Comparison of ENCODE assay signal across 1 cellular context in genomic region chr17:2399572-2400473, GRCh38.
TF ChIP-seq lines count a peak whose summit lies in the region.

No MANE protein-coding gene starts in this region.

TF ChIP-seq in HepG2, 621 proteins besides CTCF, POLR2A, EP300 and RAD21 (continued from another document and continues in another):
- TF ChIP-seq ZNF232 (CRISPR knock-in tag; IDR thresholded peaks at IDR 0.05; ENCODE audit: borderline replicate concordance) = peak; percentile 60; the same call in 1 of the 2 replicates
- no peak for TF ChIP-seq NR3C1 (CRISPR knock-in tag; IDR thresholded peaks at IDR 0.05)
- TF ChIP-seq PLRG1 (conservative IDR thresholded peaks at IDR 0.05) = no peak
- no peak for TF ChIP-seq NFRKB (IDR thresholded peaks at IDR 0.05)
- TF ChIP-seq, protein P1, sequence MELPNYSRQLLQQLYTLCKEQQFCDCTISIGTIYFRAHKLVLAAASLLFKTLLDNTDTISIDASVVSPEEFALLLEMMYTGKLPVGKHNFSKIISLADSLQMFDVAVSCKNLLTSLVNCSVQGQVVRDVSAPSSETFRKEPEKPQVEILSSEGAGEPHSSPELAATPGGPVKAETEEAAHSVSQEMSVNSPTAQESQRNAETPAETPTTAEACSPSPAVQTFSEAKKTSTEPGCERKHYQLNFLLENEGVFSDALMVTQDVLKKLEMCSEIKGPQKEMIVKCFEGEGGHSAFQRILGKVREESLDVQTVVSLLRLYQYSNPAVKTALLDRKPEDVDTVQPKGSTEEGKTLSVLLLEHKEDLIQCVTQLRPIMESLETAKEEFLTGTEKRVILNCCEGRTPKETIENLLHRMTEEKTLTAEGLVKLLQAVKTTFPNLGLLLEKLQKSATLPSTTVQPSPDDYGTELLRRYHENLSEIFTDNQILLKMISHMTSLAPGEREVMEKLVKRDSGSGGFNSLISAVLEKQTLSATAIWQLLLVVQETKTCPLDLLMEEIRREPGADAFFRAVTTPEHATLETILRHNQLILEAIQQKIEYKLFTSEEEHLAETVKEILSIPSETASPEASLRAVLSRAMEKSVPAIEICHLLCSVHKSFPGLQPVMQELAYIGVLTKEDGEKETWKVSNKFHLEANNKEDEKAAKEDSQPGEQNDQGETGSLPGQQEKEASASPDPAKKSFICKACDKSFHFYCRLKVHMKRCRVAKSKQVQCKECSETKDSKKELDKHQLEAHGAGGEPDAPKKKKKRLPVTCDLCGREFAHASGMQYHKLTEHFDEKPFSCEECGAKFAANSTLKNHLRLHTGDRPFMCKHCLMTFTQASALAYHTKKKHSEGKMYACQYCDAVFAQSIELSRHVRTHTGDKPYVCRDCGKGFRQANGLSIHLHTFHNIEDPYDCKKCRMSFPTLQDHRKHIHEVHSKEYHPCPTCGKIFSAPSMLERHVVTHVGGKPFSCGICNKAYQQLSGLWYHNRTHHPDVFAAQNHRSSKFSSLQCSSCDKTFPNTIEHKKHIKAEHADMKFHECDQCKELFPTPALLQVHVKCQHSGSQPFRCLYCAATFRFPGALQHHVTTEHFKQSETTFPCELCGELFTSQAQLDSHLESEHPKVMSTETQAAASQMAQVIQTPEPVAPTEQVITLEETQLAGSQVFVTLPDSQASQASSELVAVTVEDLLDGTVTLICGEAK (IDR thresholded peaks at IDR 0.05) = no peak
- TF ChIP-seq, protein P1 (CRISPR knock-in tag; IDR thresholded peaks at IDR 0.05) = peak; percentile 50; the same call in 1 of the 2 replicates
- peak; percentile 70; the same call in 1 of the 2 replicates for TF ChIP-seq FOXP4 (CRISPR knock-in tag; IDR thresholded peaks at IDR 0.05)
- TF ChIP-seq PHB2 (IDR thresholded peaks at IDR 0.05; ENCODE audit: partially characterized antibody) = no peak
- TF ChIP-seq KDM1A (CRISPR knock-in tag; IDR thresholded peaks at IDR 0.05) = no peak
- TF ChIP-seq FOXO1 (CRISPR knock-in tag; IDR thresholded peaks at IDR 0.05) = no peak
- 0 out of 2 replicates have a peak, but pooled peaks have one; percentile 41 for TF ChIP-seq MEIS1 (CRISPR knock-in tag; IDR thresholded peaks at IDR 0.05; ENCODE audit: borderline replicate concordance)
- TF ChIP-seq ZFP37 (CRISPR knock-in tag; IDR thresholded peaks at IDR 0.05; ENCODE audit: borderline replicate concordance) = 0 out of 2 replicates have a peak, but pooled peaks have one; percentile 49
- TF ChIP-seq, protein P2, sequence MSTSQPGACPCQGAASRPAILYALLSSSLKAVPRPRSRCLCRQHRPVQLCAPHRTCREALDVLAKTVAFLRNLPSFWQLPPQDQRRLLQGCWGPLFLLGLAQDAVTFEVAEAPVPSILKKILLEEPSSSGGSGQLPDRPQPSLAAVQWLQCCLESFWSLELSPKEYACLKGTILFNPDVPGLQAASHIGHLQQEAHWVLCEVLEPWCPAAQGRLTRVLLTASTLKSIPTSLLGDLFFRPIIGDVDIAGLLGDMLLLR (CRISPR knock-in tag; IDR thresholded peaks at IDR 0.05) = peak; percentile 82; the same call in 1 of the 2 replicates
- no peak for TF ChIP-seq PRPF4 (IDR thresholded peaks at IDR 0.05; ENCODE audit: low read depth, low read length, poor library complexity, severe bottlenecking)
- TF ChIP-seq, protein P3, sequence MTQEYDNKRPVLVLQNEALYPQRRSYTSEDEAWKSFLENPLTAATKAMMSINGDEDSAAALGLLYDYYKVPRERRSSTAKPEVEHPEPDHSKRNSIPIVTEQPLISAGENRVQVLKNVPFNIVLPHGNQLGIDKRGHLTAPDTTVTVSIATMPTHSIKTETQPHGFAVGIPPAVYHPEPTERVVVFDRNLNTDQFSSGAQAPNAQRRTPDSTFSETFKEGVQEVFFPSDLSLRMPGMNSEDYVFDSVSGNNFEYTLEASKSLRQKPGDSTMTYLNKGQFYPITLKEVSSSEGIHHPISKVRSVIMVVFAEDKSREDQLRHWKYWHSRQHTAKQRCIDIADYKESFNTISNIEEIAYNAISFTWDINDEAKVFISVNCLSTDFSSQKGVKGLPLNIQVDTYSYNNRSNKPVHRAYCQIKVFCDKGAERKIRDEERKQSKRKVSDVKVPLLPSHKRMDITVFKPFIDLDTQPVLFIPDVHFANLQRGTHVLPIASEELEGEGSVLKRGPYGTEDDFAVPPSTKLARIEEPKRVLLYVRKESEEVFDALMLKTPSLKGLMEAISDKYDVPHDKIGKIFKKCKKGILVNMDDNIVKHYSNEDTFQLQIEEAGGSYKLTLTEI (CRISPR knock-in tag; conservative IDR thresholded peaks at IDR 0.05) = no peak
- TF ChIP-seq FOSL1 (CRISPR knock-in tag; IDR thresholded peaks at IDR 0.05; ENCODE audit: borderline replicate concordance) = no peak
- TF ChIP-seq NONO (IDR thresholded peaks at IDR 0.05) = no peak
- TF ChIP-seq NONO (CRISPR knock-in tag; conservative IDR thresholded peaks at IDR 0.05) = no peak; the same call in 1 of the 2 replicates
- TF ChIP-seq, protein P4, sequence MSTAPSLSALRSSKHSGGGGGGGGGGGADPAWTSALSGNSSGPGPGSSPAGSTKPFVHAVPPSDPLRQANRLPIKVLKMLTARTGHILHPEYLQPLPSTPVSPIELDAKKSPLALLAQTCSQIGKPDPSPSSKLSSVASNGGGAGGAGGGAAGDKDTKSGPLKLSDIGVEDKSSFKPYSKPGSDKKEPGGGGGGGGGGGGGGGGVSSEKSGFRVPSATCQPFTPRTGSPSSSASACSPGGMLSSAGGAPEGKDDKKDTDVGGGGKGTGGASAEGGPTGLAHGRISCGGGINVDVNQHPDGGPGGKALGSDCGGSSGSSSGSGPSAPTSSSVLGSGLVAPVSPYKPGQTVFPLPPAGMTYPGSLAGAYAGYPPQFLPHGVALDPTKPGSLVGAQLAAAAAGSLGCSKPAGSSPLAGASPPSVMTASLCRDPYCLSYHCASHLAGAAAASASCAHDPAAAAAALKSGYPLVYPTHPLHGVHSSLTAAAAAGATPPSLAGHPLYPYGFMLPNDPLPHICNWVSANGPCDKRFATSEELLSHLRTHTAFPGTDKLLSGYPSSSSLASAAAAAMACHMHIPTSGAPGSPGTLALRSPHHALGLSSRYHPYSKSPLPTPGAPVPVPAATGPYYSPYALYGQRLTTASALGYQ (CRISPR knock-in tag; IDR thresholded peaks at IDR 0.05) = peak; percentile 75; the same call in 1 of the 2 replicates
- TF ChIP-seq ZNF274 (CRISPR knock-in tag; IDR thresholded peaks at IDR 0.05) = no peak
- TF ChIP-seq DNMT3B (CRISPR knock-in tag; conservative IDR thresholded peaks at IDR 0.05) = no peak
- no peak for TF ChIP-seq IKZF4 (CRISPR knock-in tag; IDR thresholded peaks at IDR 0.05; ENCODE audit: borderline replicate concordance, low read depth, not compliant biosample characterization)
- no peak for TF ChIP-seq AGO1 (IDR thresholded peaks at IDR 0.05; ENCODE audit: low read depth, low read length, poor library complexity, severe bottlenecking)
- no peak for TF ChIP-seq ZNF251 (CRISPR knock-in tag; IDR thresholded peaks at IDR 0.05)
- TF ChIP-seq ZNF781 (CRISPR knock-in tag; IDR thresholded peaks at IDR 0.05; ENCODE audit: borderline replicate concordance, not compliant biosample characterization) = peak; percentile 53
- TF ChIP-seq KLF6 (CRISPR knock-in tag; IDR thresholded peaks at IDR 0.05) = 0 out of 2 replicates have a peak, but pooled peaks have one; percentile 42
- TF ChIP-seq U2AF1 (optimal IDR thresholded peaks at IDR 0.05; ENCODE audit: low read depth, low read length) = no peak
- TF ChIP-seq ZNF124 (CRISPR knock-in tag; IDR thresholded peaks at IDR 0.05) = no peak
- TF ChIP-seq ZNF34 (CRISPR knock-in tag; IDR thresholded peaks at IDR 0.05; ENCODE audit: borderline replicate concordance) = no peak
- no peak for TF ChIP-seq ZNF24 (IDR thresholded peaks at IDR 0.05)
- TF ChIP-seq ZNF558 (CRISPR knock-in tag; IDR thresholded peaks at IDR 0.05; ENCODE audit: borderline replicate concordance) = no peak; the same call in 1 of the 2 replicates
- TF ChIP-seq ZBTB39 (CRISPR knock-in tag; IDR thresholded peaks at IDR 0.05) = no peak
- peak; percentile 27; the same call in 1 of the 2 replicates for TF ChIP-seq ZNF12 (CRISPR knock-in tag; IDR thresholded peaks at IDR 0.05)
- TF ChIP-seq ZNF547 (CRISPR knock-in tag; IDR thresholded peaks at IDR 0.05) = no peak
- peak; percentile 46; the same call in 1 of the 2 replicates for TF ChIP-seq FOSL2 (CRISPR knock-in tag; IDR thresholded peaks at IDR 0.05)
- peak; percentile 70; the same call in 1 of the 2 replicates for TF ChIP-seq FOXC1 (CRISPR knock-in tag; IDR thresholded peaks at IDR 0.05; ENCODE audit: borderline replicate concordance)
- no peak for TF ChIP-seq RFX5 (IDR thresholded peaks at IDR 0.05; ENCODE audit: low read depth, low read length)
- TF ChIP-seq TCF7 (IDR thresholded peaks at IDR 0.05; ENCODE audit: low read depth) = no peak
- no peak for TF ChIP-seq HMG20B (CRISPR knock-in tag; conservative IDR thresholded peaks at IDR 0.05)
- peak; percentile 64; the same call in 1 of the 2 replicates for TF ChIP-seq ZSCAN21 (CRISPR knock-in tag; IDR thresholded peaks at IDR 0.05; ENCODE audit: borderline replicate concordance)
- TF ChIP-seq ZFP36L1 (CRISPR knock-in tag; IDR thresholded peaks at IDR 0.05) = peak; percentile 77; the same call in 1 of the 2 replicates
- no peak for TF ChIP-seq SMAD1 (CRISPR knock-in tag; IDR thresholded peaks at IDR 0.05; ENCODE audit: borderline replicate concordance, low read depth)
- TF ChIP-seq ISL2 (CRISPR knock-in tag; IDR thresholded peaks at IDR 0.05) = peak; percentile 65
- TF ChIP-seq ZNF780A (CRISPR knock-in tag; IDR thresholded peaks at IDR 0.05) = no peak
- TF ChIP-seq ZNF335 (CRISPR knock-in tag; IDR thresholded peaks at IDR 0.05) = no peak
